In genomic region chr12:132673288-132674179, GRCh38 we compare ENCODE assay signal across 2 cellular contexts.
TF ChIP-seq lines count a peak whose summit lies in the region.

No MANE protein-coding gene starts in this region.

TF ChIP-seq in IMR-90, 13 proteins besides CTCF, POLR2A, EP300 and RAD21:
- TF ChIP-seq MAZ (IDR thresholded peaks at IDR 0.05; ENCODE audit: borderline replicate concordance, low read depth, low read length) (no peak), BHLHE40 (IDR thresholded peaks at IDR 0.05; ENCODE audit: low read depth, low read length) (no peak), RCOR1 (IDR thresholded peaks at IDR 0.05; ENCODE audit: insufficient replicate concordance, low read length) (no peak), CHD1 (IDR thresholded peaks at IDR 0.05; ENCODE audit: low read depth, low read length) (no peak), MXI1 (IDR thresholded peaks at IDR 0.05; ENCODE audit: borderline replicate concordance, low read depth, low read length) (no peak), CEBPB (IDR thresholded peaks at IDR 0.05; ENCODE audit: low read depth, low read length) (no peak), ELK1 (IDR thresholded peaks at IDR 0.05; ENCODE audit: borderline replicate concordance, low read depth, low read length) (no peak), RFX5 (IDR thresholded peaks at IDR 0.05; ENCODE audit: low read depth, low read length) (no peak), NFE2L2 (IDR thresholded peaks at IDR 0.05; ENCODE audit: low read depth, low read length) (no peak), MAFK (IDR thresholded peaks at IDR 0.05; ENCODE audit: low read depth, low read length) (no peak), SMC3 (IDR thresholded peaks at IDR 0.05; ENCODE audit: low read depth, low read length) (no peak), FOS (IDR thresholded peaks at IDR 0.05; ENCODE audit: low read depth, low read length) (no peak)
- TF ChIP-seq, protein P1, sequence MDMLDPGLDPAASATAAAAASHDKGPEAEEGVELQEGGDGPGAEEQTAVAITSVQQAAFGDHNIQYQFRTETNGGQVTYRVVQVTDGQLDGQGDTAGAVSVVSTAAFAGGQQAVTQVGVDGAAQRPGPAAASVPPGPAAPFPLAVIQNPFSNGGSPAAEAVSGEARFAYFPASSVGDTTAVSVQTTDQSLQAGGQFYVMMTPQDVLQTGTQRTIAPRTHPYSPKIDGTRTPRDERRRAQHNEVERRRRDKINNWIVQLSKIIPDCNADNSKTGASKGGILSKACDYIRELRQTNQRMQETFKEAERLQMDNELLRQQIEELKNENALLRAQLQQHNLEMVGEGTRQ (IDR thresholded peaks at IDR 0.05; ENCODE audit: low read depth, low read length): no peak

TF ChIP-seq in HepG2, 621 proteins besides CTCF, POLR2A, EP300 and RAD21:
- TF ChIP-seq SKIL (CRISPR knock-in tag; IDR thresholded peaks at IDR 0.05; ENCODE audit: borderline replicate concordance) (no peak), AGO2 (optimal IDR thresholded peaks at IDR 0.05; ENCODE audit: low read depth, low read length) (peak; percentile 57), ZNF557 (CRISPR knock-in tag; IDR thresholded peaks at IDR 0.05) (no peak)
